In the genomic region with DNA sequence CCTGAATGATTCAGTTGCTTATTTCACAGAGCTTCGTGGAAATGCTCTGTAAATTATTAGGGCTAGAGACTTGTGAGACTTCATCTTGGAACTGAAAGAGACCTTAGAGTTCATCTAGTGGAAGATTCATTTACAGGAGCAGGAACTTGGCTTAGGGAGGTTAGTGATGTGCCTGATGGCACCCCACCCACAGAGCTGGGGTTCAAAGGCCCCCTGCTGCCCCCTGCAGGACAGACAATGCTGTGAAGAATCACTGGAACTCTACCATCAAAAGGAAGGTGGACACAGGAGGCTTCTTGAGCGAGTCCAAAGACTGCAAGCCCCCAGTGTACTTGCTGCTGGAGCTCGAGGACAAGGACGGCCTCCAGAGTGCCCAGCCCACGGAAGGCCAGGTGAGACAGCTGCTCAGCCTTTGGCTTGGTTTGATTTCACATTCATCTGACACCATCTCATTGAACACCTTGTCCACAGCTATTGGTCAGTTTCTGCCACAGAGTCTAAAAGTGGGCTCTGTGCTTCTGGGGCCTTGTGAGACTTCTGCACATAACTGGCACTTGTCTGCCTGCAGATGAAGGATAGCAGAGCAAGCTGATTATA, we compare ENCODE assay signal across 8 cellular contexts. TPM values are rescaled to one million over a fixed set of nuclear protein-coding genes. Genes with fewer than 3 reads are reported as not detected.
DNase-seq lines count a peak whose midpoint lies in the region; ATAC-seq and TF ChIP-seq lines count a peak whose summit lies in the region.

No MANE protein-coding gene starts in this region.

- no TSS peak for BruUV-seq in mammary epithelial cell (replicated peaks; lab: Mats Ljungman, UMichigan)

- no peaks in the 10 kb centered on the region for H3K9me3 ChIP-seq in mammary epithelial cell (replicated peaks; ENCODE audit: insufficient read depth, low read length)
- H3K9me3 ChIP-seq in transverse colon = no peaks in the 10 kb centered on the region

- DNase-seq in NCI-H82 (lab: John Stamatoyannopoulos, UW) = peak; percentile 73
- no peak for DNase-seq in NCI-H82 treated with DMSO at 0.1 percent for 48 hours (lab: John Stamatoyannopoulos, UW; ENCODE audit: unreplicated experiment)
- DNase-seq in LHCN-M2 (ENCODE audit: low read depth) = peak; percentile 36
- peak; percentile 60 for DNase-seq in UCSD-AML1 (lab: John Stamatoyannopoulos, UW; ENCODE audit: unreplicated experiment)
- DNase-seq in mammary epithelial cell = peak; percentile 27
- peak; percentile 25 for DNase-seq in mucosa of gallbladder (ENCODE audit: low spot score)
- DNase-seq in transverse colon = peak; percentile 79

- H3K27ac ChIP-seq in mammary epithelial cell (ENCODE audit: insufficient read depth, low read depth, low read length) (no peak overlapping the region), transverse colon (no peak overlapping the region)

- in situ Hi-C loops in mammary epithelial cell (cut with MboI; ENCODE audit: low sequenced_read_pairs in 2 of 2) (no loop called here), transverse colon (cut with MboI; ENCODE audit: low pct_ligation_motif_present in 1 of 4, low pct_unique_long_range_greater_than_20kb in 1 of 4, low sequenced_read_pairs in 3 of 4) (loop anchor here in 3 of 4 donors (10.0 to 25.0 kb wide), 3 partner anchors 157 to 255 kb away; no protein-coding TSS in a partner anchor)

- H3K79me2 ChIP-seq in mammary epithelial cell (ENCODE audit: insufficient read depth, low read length) = no peaks in the 10 kb centered on the region

- TF ChIP-seq CTCF in mammary epithelial cell (conservative IDR thresholded peaks at IDR 0.05 in 1 of 2, IDR thresholded peaks at IDR 0.05 in 1 of 2; ENCODE audit: extremely low read depth in 1 of 2, insufficient read depth in 1 of 2, low read depth in 1 of 2, low read length in 2 of 2) = peak; percentile 56 to 74
- TF ChIP-seq CTCF in transverse colon (IDR thresholded peaks at IDR 0.05) = peak; percentile 30 to 61 (median 57)

- H3K4me3 ChIP-seq in mammary epithelial cell (replicated peaks in 1 of 3; ENCODE audit: insufficient read depth in 1 of 3, low read depth in 2 of 3, low read length in 3 of 3) = no peak overlapping the region
- H3K4me3 ChIP-seq in transverse colon = no peak overlapping the region

- TF ChIP-seq EP300 in transverse colon (IDR thresholded peaks at IDR 0.05; ENCODE audit: low read depth) = no peak

- intact Hi-C loops in mammary epithelial cell (cut with micrococcal nuclease) (loop anchor here (1.0 kb wide), 2 partner anchors 154 to 243 kb away; no protein-coding TSS in a partner anchor), transverse colon (cut with DNase I; ENCODE audit: low total_unique reads) (no loop called here)

- no peak overlapping the region for H2AFZ ChIP-seq in mammary epithelial cell (ENCODE audit: low read depth, low read length)

- TF ChIP-seq POLR2A in transverse colon (IDR thresholded peaks at IDR 0.05) = no peak

- ATAC-seq in HG03095 (IDR thresholded peaks at IDR 0.05; ENCODE audit: unreplicated experiment) = no peak

- CTCF ChIA-PET in mammary epithelial cell (lab: Charles Lee; ENCODE audit: low non-redundant PET) = no interaction called here

- no peaks in the 10 kb centered on the region for H3K27me3 ChIP-seq in mammary epithelial cell (ENCODE audit: insufficient read depth, low read length)
- H3K27me3 ChIP-seq in transverse colon = no peaks in the 10 kb centered on the region

- H4K20me1 ChIP-seq in mammary epithelial cell (ENCODE audit: insufficient read depth, low read length) = no peaks in the 10 kb centered on the region

- no peak overlapping the region for H3K9ac ChIP-seq in mammary epithelial cell (ENCODE audit: insufficient read depth, low read length)

- 96% methylated on average over 5 of the region's 5 CpGs for WGBS in mammary epithelial cell (ENCODE audit: low coverage, missing lambda C conversion rate)
- WGBS in transverse colon (ENCODE audit: low coverage in 1 of 2), 2 donors = 79% methylated on average over 5 of the region's 5 CpGs; no CpG with 5 or more reads in 1 of the 2 donors

- dilution Hi-C loops in mammary epithelial cell (cut with HindIII; ENCODE audit: low sequenced_read_pairs) = no loop called here

- H3K4me1 ChIP-seq in mammary epithelial cell (ENCODE audit: insufficient read depth, low read length) = no peaks in the 10 kb centered on the region
- no peaks in the 10 kb centered on the region for H3K4me1 ChIP-seq in transverse colon

- peaks cover 4% of the 10 kb centered on the region for H3K36me3 ChIP-seq in mammary epithelial cell (ENCODE audit: insufficient read depth, low read length)
- H3K36me3 ChIP-seq in transverse colon = no peaks in the 10 kb centered on the region

- no peak overlapping the region for H3K4me2 ChIP-seq in mammary epithelial cell (ENCODE audit: insufficient read depth, low read depth, low read length)

RNA-seq across cellular contexts. Expression of a gene that starts 25.1 kb away (rescaled TPM):
- 18.6 and 22.2 TPM in 2 replicates for total RNA-seq in LHCN-M2 (2014; rRNA removed)
- polyA plus RNA-seq in LHCN-M2 (2012) = 23.0 TPM
- total RNA-seq in mammary epithelial cell = 10 to 100 TPM in 1 of 2 donors, 1 to 10 TPM in 1; 1.8 to 33.5 TPM
- 12.7 TPM for polyA plus RNA-seq in mammary epithelial cell
- 50.8 TPM for polyA minus RNA-seq in mammary epithelial cell
- total RNA-seq in mucosa of gallbladder = 1.6 TPM
- total RNA-seq in transverse colon = 100 to 1,000 TPM in 1 of 4 donors, 1 to 10 TPM in 3; 1.1 to 134 (median 2.2) TPM

RNA-seq across cellular contexts. Expression of a gene that starts 34.8 kb away (rescaled TPM):
- total RNA-seq in LHCN-M2 (2014; rRNA removed) (not detected in 2 replicates), mammary epithelial cell (not detected), mucosa of gallbladder (not detected), transverse colon (not detected)
- polyA plus RNA-seq in LHCN-M2 (2012) = not detected
- polyA plus RNA-seq in mammary epithelial cell = not detected
- not detected for polyA minus RNA-seq in mammary epithelial cell

Comparison
In these comparisons a context has a peak if more than half of its experiments do, and no peak if none do; other contexts are left out.
1. in situ Hi-C loops: an anchor here in transverse colon (10.0 to 25.0 kb wide); none called in mammary epithelial cell.